2 cellular contexts compared by ENCODE assay signal in the genomic region with DNA sequence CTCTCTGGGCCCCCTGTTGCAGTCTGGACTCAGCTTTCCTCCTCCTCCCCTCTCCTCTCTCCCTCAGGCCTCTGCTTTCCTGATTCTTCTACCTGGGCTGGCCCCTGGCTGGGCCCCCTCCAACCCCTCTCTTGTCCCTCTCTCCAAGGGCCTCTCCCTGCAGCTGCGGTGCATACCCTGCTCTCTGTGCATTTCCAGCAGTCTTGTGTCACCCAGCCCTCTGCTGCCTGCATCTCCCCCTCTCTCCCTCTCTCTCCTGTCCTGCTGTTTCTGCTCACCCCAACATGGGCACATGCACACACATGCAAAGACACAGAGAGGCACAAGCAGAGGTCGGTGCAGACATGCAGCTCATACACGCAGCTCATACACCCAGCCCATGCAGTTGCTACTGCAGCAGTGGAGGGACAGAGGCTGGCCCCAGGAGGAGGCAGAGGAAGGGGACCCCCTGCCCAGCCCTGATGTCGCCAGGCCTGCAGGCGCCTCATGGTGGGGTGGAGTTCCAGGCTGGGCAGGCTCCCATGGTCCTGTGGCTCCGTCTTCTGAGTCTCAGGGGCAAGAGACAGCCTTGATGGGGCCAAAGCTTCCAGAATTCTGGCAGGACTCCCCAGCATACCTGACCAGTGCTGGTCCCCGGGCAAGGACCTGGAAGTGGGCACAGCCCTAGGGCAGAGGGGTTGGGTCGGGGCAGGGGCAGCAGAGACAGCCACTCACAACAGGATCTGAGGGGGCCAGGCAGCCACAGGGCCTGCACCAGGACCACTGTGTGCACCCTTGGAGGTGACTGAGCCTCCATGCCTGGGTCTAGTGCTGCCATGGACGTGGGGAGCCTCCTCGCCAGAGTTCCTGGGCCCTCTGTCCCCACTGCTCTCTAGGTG.
TF ChIP-seq lines count a peak whose summit lies in the region.

No MANE protein-coding gene starts in this region.

TF ChIP-seq in A549, 52 proteins besides CTCF, POLR2A, EP300 and RAD21:
- TF ChIP-seq, protein P1, sequence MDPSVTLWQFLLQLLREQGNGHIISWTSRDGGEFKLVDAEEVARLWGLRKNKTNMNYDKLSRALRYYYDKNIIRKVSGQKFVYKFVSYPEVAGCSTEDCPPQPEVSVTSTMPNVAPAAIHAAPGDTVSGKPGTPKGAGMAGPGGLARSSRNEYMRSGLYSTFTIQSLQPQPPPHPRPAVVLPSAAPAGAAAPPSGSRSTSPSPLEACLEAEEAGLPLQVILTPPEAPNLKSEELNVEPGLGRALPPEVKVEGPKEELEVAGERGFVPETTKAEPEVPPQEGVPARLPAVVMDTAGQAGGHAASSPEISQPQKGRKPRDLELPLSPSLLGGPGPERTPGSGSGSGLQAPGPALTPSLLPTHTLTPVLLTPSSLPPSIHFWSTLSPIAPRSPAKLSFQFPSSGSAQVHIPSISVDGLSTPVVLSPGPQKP (IDR thresholded peaks at IDR 0.05; ENCODE audit: low read depth, low read length), result no peak
- TF ChIP-seq JUNB (IDR thresholded peaks at IDR 0.05), result no peak
- TF ChIP-seq HOXB5 (CRISPR knock-in tag; IDR thresholded peaks at IDR 0.05), result no peak
- TF ChIP-seq, protein P2, sequence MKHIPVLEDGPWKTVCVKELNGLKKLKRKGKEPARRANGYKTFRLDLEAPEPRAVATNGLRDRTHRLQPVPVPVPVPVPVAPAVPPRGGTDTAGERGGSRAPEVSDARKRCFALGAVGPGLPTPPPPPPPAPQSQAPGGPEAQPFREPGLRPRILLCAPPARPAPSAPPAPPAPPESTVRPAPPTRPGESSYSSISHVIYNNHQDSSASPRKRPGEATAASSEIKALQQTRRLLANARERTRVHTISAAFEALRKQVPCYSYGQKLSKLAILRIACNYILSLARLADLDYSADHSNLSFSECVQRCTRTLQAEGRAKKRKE (CRISPR knock-in tag; IDR thresholded peaks at IDR 0.05; ENCODE audit: low read depth), result no peak
- no peak for TF ChIP-seq MAZ (IDR thresholded peaks at IDR 0.05; ENCODE audit: borderline replicate concordance, low read depth, low read length)
- TF ChIP-seq NFE2L2 (conservative IDR thresholded peaks at IDR 0.05; ENCODE audit: low read length), result no peak
- no peak for TF ChIP-seq PHF8 (IDR thresholded peaks at IDR 0.05; ENCODE audit: borderline replicate concordance, low read depth)
- no peak for TF ChIP-seq FOSL2 (IDR thresholded peaks at IDR 0.05)
- TF ChIP-seq FOSL2 (CRISPR knock-in tag; IDR thresholded peaks at IDR 0.05), result no peak
- no peak for TF ChIP-seq BHLHE40 (IDR thresholded peaks at IDR 0.05; ENCODE audit: low read depth, low read length)
- TF ChIP-seq CHD4 (IDR thresholded peaks at IDR 0.05; ENCODE audit: borderline replicate concordance), result no peak
- TF ChIP-seq EHMT2 (IDR thresholded peaks at IDR 0.05; ENCODE audit: low read depth), result no peak
- no peak for TF ChIP-seq ZFP36 (IDR thresholded peaks at IDR 0.05; ENCODE audit: borderline replicate concordance, partially characterized antibody)
- no peak for TF ChIP-seq MAFK (IDR thresholded peaks at IDR 0.05; ENCODE audit: partially characterized antibody)
- no peak for TF ChIP-seq HOXA7 (CRISPR knock-in tag; IDR thresholded peaks at IDR 0.05)
- TF ChIP-seq RCOR1 (IDR thresholded peaks at IDR 0.05; ENCODE audit: low read depth, low read length), result no peak
- no peak for TF ChIP-seq ZNF302 (CRISPR knock-in tag; IDR thresholded peaks at IDR 0.05)
- TF ChIP-seq, protein P3, sequence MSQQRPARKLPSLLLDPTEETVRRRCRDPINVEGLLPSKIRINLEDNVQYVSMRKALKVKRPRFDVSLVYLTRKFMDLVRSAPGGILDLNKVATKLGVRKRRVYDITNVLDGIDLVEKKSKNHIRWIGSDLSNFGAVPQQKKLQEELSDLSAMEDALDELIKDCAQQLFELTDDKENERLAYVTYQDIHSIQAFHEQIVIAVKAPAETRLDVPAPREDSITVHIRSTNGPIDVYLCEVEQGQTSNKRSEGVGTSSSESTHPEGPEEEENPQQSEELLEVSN (IDR thresholded peaks at IDR 0.05; ENCODE audit: borderline replicate concordance, low read depth), result no peak
- no peak for TF ChIP-seq CBX2 (IDR thresholded peaks at IDR 0.05; ENCODE audit: borderline replicate concordance, low read depth)
- TF ChIP-seq HEYL (CRISPR knock-in tag; IDR thresholded peaks at IDR 0.05), result no peak

TF ChIP-seq in HEK293, 187 proteins besides CTCF, POLR2A, EP300 and RAD21 (continued from another document):
- TF ChIP-seq, protein P4, sequence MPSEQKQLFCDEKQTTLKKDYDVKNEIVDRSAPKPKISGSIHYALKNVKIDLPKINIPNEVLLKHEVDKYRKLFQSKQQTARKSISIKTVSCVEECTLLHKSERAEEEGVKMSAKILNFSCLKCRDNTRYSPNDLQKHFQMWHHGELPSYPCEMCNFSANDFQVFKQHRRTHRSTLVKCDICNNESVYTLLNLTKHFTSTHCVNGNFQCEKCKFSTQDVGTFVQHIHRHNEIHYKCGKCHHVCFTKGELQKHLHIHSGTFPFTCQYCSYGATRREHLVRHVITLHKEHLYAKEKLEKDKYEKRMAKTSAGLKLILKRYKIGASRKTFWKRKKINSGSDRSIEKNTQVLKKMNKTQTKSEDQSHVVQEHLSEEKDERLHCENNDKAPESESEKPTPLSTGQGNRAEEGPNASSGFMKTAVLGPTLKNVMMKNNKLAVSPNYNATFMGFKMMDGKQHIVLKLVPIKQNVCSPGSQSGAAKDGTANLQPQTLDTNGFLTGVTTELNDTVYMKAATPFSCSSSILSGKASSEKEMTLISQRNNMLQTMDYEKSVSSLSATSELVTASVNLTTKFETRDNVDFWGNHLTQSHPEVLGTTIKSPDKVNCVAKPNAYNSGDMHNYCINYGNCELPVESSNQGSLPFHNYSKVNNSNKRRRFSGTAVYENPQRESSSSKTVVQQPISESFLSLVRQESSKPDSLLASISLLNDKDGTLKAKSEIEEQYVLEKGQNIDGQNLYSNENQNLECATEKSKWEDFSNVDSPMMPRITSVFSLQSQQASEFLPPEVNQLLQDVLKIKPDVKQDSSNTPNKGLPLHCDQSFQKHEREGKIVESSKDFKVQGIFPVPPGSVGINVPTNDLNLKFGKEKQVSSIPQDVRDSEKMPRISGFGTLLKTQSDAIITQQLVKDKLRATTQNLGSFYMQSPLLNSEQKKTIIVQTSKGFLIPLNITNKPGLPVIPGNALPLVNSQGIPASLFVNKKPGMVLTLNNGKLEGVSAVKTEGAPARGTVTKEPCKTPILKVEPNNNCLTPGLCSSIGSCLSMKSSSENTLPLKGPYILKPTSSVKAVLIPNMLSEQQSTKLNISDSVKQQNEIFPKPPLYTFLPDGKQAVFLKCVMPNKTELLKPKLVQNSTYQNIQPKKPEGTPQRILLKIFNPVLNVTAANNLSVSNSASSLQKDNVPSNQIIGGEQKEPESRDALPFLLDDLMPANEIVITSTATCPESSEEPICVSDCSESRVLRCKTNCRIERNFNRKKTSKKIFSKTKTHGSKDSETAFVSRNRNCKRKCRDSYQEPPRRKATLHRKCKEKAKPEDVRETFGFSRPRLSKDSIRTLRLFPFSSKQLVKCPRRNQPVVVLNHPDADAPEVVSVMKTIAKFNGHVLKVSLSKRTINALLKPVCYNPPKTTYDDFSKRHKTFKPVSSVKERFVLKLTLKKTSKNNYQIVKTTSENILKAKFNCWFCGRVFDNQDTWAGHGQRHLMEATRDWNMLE (tag by site-specific recombination; conservative IDR thresholded peaks at IDR 0.05; ENCODE audit: low read depth), result no peak
- TF ChIP-seq GLIS1 (tag by site-specific recombination; IDR thresholded peaks at IDR 0.05) (peak; percentile 47; the same call in 1 of the 2 replicates), ZNF658 (tag by site-specific recombination; IDR thresholded peaks at IDR 0.05) (no peak), ZIC2 (tag by site-specific recombination; IDR thresholded peaks at IDR 0.05) (0 out of 2 replicates have a peak, but pooled peaks have one; percentile 4), HOXD13 (CRISPR knock-in tag; IDR thresholded peaks at IDR 0.05; ENCODE audit: borderline replicate concordance) (no peak)
- TF ChIP-seq, protein P5, sequence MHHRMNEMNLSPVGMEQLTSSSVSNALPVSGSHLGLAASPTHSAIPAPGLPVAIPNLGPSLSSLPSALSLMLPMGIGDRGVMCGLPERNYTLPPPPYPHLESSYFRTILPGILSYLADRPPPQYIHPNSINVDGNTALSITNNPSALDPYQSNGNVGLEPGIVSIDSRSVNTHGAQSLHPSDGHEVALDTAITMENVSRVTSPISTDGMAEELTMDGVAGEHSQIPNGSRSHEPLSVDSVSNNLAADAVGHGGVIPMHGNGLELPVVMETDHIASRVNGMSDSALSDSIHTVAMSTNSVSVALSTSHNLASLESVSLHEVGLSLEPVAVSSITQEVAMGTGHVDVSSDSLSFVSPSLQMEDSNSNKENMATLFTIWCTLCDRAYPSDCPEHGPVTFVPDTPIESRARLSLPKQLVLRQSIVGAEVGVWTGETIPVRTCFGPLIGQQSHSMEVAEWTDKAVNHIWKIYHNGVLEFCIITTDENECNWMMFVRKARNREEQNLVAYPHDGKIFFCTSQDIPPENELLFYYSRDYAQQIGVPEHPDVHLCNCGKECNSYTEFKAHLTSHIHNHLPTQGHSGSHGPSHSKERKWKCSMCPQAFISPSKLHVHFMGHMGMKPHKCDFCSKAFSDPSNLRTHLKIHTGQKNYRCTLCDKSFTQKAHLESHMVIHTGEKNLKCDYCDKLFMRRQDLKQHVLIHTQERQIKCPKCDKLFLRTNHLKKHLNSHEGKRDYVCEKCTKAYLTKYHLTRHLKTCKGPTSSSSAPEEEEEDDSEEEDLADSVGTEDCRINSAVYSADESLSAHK (tag by site-specific recombination; IDR thresholded peaks at IDR 0.05), result no peak
- TF ChIP-seq, protein P6, sequence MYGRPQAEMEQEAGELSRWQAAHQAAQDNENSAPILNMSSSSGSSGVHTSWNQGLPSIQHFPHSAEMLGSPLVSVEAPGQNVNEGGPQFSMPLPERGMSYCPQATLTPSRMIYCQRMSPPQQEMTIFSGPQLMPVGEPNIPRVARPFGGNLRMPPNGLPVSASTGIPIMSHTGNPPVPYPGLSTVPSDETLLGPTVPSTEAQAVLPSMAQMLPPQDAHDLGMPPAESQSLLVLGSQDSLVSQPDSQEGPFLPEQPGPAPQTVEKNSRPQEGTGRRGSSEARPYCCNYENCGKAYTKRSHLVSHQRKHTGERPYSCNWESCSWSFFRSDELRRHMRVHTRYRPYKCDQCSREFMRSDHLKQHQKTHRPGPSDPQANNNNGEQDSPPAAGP (tag by site-specific recombination; IDR thresholded peaks at IDR 0.05), result no peak
